23 cellular contexts compared by ENCODE assay signal in the genomic region with DNA sequence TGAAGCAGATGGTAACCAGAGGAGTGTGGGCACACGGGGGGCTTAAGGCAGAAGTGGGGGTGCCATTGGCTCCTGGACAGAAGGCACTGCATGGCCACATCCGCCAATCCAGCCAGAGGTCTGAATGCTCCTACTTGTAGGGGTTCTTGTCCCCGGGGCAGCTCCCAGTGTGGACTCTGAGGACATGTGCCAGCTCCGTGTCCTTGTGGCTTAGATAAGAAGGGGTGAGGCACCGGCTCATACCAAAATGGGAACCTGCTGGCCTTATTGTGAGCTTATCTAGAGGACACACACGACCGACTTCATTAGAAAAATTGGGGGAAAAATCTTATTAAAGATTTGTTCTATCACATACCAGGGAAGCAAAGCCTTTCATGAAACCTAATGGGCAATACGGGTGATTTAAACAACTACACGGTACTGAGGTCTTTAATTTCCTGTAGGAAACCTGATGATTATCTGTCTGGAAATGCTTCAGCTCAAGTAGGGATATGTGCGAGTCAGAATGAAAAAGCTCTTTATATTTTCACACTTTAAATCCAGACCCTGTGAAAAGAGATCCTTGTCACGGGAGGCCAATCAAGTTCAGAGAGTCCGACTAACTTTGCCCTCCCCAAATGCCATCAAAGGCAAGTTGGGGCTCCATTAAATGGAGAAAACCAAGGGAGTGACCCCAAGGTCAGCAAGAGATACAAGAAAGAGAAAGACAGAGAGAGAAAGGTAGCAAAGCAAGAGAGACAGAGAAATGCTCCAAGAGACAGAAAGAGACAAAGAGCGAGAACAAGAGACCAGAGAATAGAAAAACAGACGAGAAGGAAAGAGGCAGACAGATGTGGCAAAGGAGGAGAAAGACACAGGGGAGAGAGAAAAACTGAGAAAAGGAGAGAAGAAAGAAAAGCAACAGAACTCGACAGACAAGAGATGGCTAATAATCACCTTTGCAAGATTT. TPM values are rescaled to one million over a fixed set of nuclear protein-coding genes. Genes with fewer than 3 reads are reported as not detected.
A peak's percentile ranks its signal among the peaks of the same experiment; 100 is the strongest.
DNase-seq lines count a peak whose midpoint lies in the region; ATAC-seq and TF ChIP-seq lines count a peak whose summit lies in the region.
"Had no signal": no experiment of that assay in that cellular context is flagged by ENCODE, and none has a peak within 500 bp of the region (broad histone marks: within the 10 kb centered on the region; RNA-seq: fewer than 3 reads in every experiment).

No MANE protein-coding gene starts in this region.

- ATAC-seq in left cardiac atrium (peak; percentile 27 to 28), sciatic nerve (no peak)
- ATAC-seq: activated CD4-positive, alpha-beta T cell treated with anti-CD3 and anti-CD28 coated beads for 36 hours; activated naive CD4-positive, alpha-beta T cell treated with anti-CD3 and anti-CD28 coated beads, Interleukin-2, amount 50 U/mL, for 72 hours had no signal

- no peak overlapping the region for H3K4me3 ChIP-seq in Loucy (ENCODE audit: low read length, poor library complexity, severe bottlenecking)
- H3K4me3 ChIP-seq: ascending aorta, dorsolateral prefrontal cortex, lower lobe of right lung had no signal

- H3K9ac ChIP-seq in Loucy (ENCODE audit: low read depth, low read length, poor library complexity, severe bottlenecking), result no peak overlapping the region

- no peaks in the 10 kb centered on the region for H3K9me3 ChIP-seq in Loucy (ENCODE audit: insufficient read depth, low read depth, low read length)
- H3K9me3 ChIP-seq: ascending aorta, lower lobe of right lung had no signal

- H3K9me3 Mint-ChIP-seq in activated CD4-positive, alpha-beta memory T cell treated with anti-CD3 and anti-CD28 coated beads, Interleukin-2, amount 10 ng/mL, durations not matched to agents 7 days and 5 days, result no peaks in the 10 kb centered on the region
- H3K9me3 Mint-ChIP-seq: activated naive CD4-positive, alpha-beta T cell treated with anti-CD3 and anti-CD28 coated beads, Interleukin-2, amount 50 U/mL, for 72 hours; central memory CD8-positive, alpha-beta T cell; immature natural killer cell had no signal

- peaks cover 11% of the 10 kb centered on the region for H3K4me1 ChIP-seq in Loucy (ENCODE audit: insufficient read depth, low read length, poor library complexity, severe bottlenecking)
- H3K4me1 ChIP-seq: ascending aorta had no signal

- no peaks in the 10 kb centered on the region for H3K79me2 ChIP-seq in Loucy (ENCODE audit: insufficient read depth, low read length)

- intact Hi-C loops in left cardiac atrium (cut with DNase I) (loop anchor here in 1 of 2 donors (5.0 to 10.0 kb wide), 2 partner anchors 217 to 309 kb away; no protein-coding TSS in a partner anchor), sciatic nerve (cut with DNase I) (no loop called here)

- H3F3A ChIP-seq in Loucy (ENCODE audit: low read depth), result no peaks in the 10 kb centered on the region

- CTCF ChIA-PET in activated CD4-positive, alpha-beta memory T cell treated with anti-CD3 and anti-CD28 coated beads, Interleukin-2, amount 10 ng/mL, durations not matched to agents 7 days and 5 days (lab: Charles Lee), result no interaction called here

- DNase-seq in UCSD-AML1 (lab: John Stamatoyannopoulos, UW; ENCODE audit: unreplicated experiment) (peak; percentile 36), left cardiac atrium (no peak), sciatic nerve (ENCODE audit: low spot score) (peak; percentile 23), NCI-H1417 treated with DMSO at 0.1 percent for 48 hours (lab: John Stamatoyannopoulos, UW) (no peak), NCI-H748 treated with DMSO at 0.1 percent for 48 hours (lab: John Stamatoyannopoulos, UW) (no peak), DMS79 treated with DMSO at 0.1 percent for 48 hours (lab: John Stamatoyannopoulos, UW) (no peak)
- DNase-seq in activated CD4-positive, alpha-beta memory T cell treated with anti-CD3 and anti-CD28 coated beads, Interleukin-2, amount 10 ng/mL, durations not matched to agents 7 days and 5 days, result no peak
- DNase-seq: activated CD4-positive, alpha-beta T cell treated with anti-CD3 and anti-CD28 coated beads for 36 hours; dorsolateral prefrontal cortex; foreskin fibroblast; GOT3; immature natural killer cell; Kasumi-1; lower lobe of right lung; NCI-H1092; NCI-H2029; NK-92 treated with Interleukin-12 subunit alpha and Interleukin-12 subunit beta, amount 100 ng/mL, for 24 hours; RPMI8226; substantia nigra had no signal

- no peaks in the 10 kb centered on the region for H3K27me3 ChIP-seq in Loucy (ENCODE audit: insufficient read depth, low read length, poor library complexity, severe bottlenecking)
- H3K27me3 ChIP-seq: ascending aorta, dorsolateral prefrontal cortex had no signal

- H3K9me2 ChIP-seq in Loucy (replicated peaks; ENCODE audit: low read depth, low read length), result no peaks in the 10 kb centered on the region

- H3K36me3 ChIP-seq in Loucy (ENCODE audit: insufficient read depth, low read length), result no peaks in the 10 kb centered on the region
- H3K36me3 ChIP-seq: ascending aorta, lower lobe of right lung had no signal

- POLR2A ChIA-PET in activated CD4-positive, alpha-beta memory T cell treated with anti-CD3 and anti-CD28 coated beads, Interleukin-2, amount 10 ng/mL, durations not matched to agents 7 days and 5 days (lab: Charles Lee), result no interaction called here

- no peaks in the 10 kb centered on the region for H4K20me1 ChIP-seq in Loucy (ENCODE audit: insufficient read depth, low read length, poor library complexity, severe bottlenecking)

- H3K4me2 ChIP-seq in Loucy (ENCODE audit: low read depth, low read length, poor library complexity, severe bottlenecking), result no peak overlapping the region

- H3K27me3 Mint-ChIP-seq in activated CD4-positive, alpha-beta memory T cell treated with anti-CD3 and anti-CD28 coated beads, Interleukin-2, amount 10 ng/mL, durations not matched to agents 7 days and 5 days, result peaks cover 12% of the 10 kb centered on the region
- H3K27me3 Mint-ChIP-seq: activated CD4-positive, alpha-beta T cell treated with anti-CD3 and anti-CD28 coated beads for 36 hours had no signal

- no peaks in the 10 kb centered on the region for H3K36me3 Mint-ChIP-seq in activated CD4-positive, alpha-beta memory T cell treated with anti-CD3 and anti-CD28 coated beads, Interleukin-2, amount 10 ng/mL, durations not matched to agents 7 days and 5 days (ENCODE audit: low read depth)
- H3K36me3 Mint-ChIP-seq: activated naive CD4-positive, alpha-beta T cell treated with anti-CD3 and anti-CD28 coated beads, Interleukin-2, amount 50 U/mL, for 72 hours; immature natural killer cell had no signal

- H2AFZ ChIP-seq in Loucy (ENCODE audit: low read length), result peak overlapping the region; percentile 17; the same call in 1 of the 2 replicates

- TF ChIP-seq CTCF in Loucy (conservative IDR thresholded peaks at IDR 0.05; ENCODE audit: low read length), result no peak

- peaks cover 27% of the 10 kb centered on the region for H3K4me1 Mint-ChIP-seq in activated CD4-positive, alpha-beta memory T cell treated with anti-CD3 and anti-CD28 coated beads, Interleukin-2, amount 10 ng/mL, durations not matched to agents 7 days and 5 days
- H3K4me1 Mint-ChIP-seq: central memory CD8-positive, alpha-beta T cell; immature natural killer cell had no signal

- H3K27ac Mint-ChIP-seq in activated CD4-positive, alpha-beta memory T cell treated with anti-CD3 and anti-CD28 coated beads, Interleukin-2, amount 10 ng/mL, durations not matched to agents 7 days and 5 days, result no peak overlapping the region
- H3K27ac Mint-ChIP-seq: activated CD4-positive, alpha-beta T cell treated with anti-CD3 and anti-CD28 coated beads for 36 hours; immature natural killer cell had no signal

- no peak overlapping the region for H3K4me3 Mint-ChIP-seq in activated CD4-positive, alpha-beta memory T cell treated with anti-CD3 and anti-CD28 coated beads, Interleukin-2, amount 10 ng/mL, durations not matched to agents 7 days and 5 days
- H3K4me3 Mint-ChIP-seq: activated CD4-positive, alpha-beta T cell treated with anti-CD3 and anti-CD28 coated beads for 36 hours; central memory CD8-positive, alpha-beta T cell; immature natural killer cell had no signal

RNA-seq across cellular contexts. Expression of a gene that starts 14.1 kb away (rescaled TPM):
- total RNA-seq in left cardiac atrium (1 to 10 TPM; 3.2 to 4.6 TPM), sciatic nerve (1.8 TPM)
- total RNA-seq in activated CD4-positive, alpha-beta memory T cell treated with anti-CD3 and anti-CD28 coated beads, Interleukin-2, amount 10 ng/mL, durations not matched to agents 7 days and 5 days, result under 1 TPM in 1 of 2 experiments, not detected in 1; 0.10 TPM

RNA-seq across cellular contexts. Expression of a gene that starts 52.3 kb away (rescaled TPM):
- total RNA-seq in left cardiac atrium (10 to 100 TPM; 55.9 to 63.7 TPM), sciatic nerve (30.4 TPM)
- total RNA-seq in activated CD4-positive, alpha-beta memory T cell treated with anti-CD3 and anti-CD28 coated beads, Interleukin-2, amount 10 ng/mL, durations not matched to agents 7 days and 5 days, result 10 to 100 TPM; 40.7 to 41.8 TPM

Comparison
In these comparisons a context has a peak if more than half of its experiments do, and no peak if none do; other contexts are left out.
1. DNase-seq: peak in UCSD-AML1 (single experiment) and sciatic nerve (single experiment); none in left cardiac atrium (single experiment), NCI-H1417 treated with DMSO at 0.1 percent for 48 hours (single experiment), activated CD4-positive, alpha-beta memory T cell treated with anti-CD3 and anti-CD28 coated beads, Interleukin-2, amount 10 ng/mL, durations not matched to agents 7 days and 5 days (single experiment), NCI-H748 treated with DMSO at 0.1 percent for 48 hours (single experiment) and DMS79 treated with DMSO at 0.1 percent for 48 hours (single experiment).